Comparison of ENCODE assay signal across 8 cellular contexts in the genomic region with DNA sequence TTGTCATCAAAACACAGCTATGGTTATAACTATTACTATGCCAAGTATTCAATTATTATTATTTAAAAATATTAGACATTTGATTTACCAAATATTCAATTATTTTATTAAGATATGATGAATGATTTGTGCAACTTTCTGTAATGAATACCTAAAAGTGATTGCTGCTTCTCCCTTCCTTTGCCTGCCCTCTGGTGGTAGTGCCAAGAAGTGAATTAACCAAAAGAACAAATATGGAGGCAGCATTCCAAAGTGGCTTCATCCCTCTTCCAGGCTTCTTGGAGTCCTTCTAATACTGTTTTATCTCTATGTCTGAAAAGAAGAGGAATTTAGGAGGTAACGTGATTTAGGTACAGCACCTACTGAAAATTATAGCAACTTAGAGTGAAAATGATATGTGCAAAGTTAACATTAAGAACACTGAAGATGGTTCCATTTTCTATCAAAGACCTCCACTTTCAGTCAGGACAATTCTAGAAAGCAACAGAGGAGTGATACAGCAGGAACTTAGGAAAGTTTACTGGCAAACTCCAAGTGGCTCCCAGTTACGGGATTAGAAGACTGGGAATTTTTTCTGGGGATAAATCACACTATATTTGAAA. TPM values are rescaled to one million over a fixed set of nuclear protein-coding genes. Genes with fewer than 3 reads are reported as not detected.
DNase-seq lines count a peak whose midpoint lies in the region; ATAC-seq, FAIRE-seq and TF ChIP-seq lines count a peak whose summit lies in the region.

No MANE protein-coding gene starts in this region.

- no peak overlapping the region for H3K4me3 Mint-ChIP-seq in activated CD4-positive, alpha-beta memory T cell treated with anti-CD3 and anti-CD28 coated beads, Interleukin-2, amount 10 ng/mL, durations not matched to agents 7 days and 5 days
- no peak overlapping the region for H3K4me3 Mint-ChIP-seq in activated CD4-positive, alpha-beta memory T cell treated with anti-CD3 and anti-CD28 coated beads for 36 hours
- no peak overlapping the region for H3K4me3 Mint-ChIP-seq in astrocyte (ENCODE audit: unreplicated experiment)

- peaks cover 14% of the 10 kb centered on the region for H3K4me1 Mint-ChIP-seq in activated CD4-positive, alpha-beta memory T cell treated with anti-CD3 and anti-CD28 coated beads, Interleukin-2, amount 10 ng/mL, durations not matched to agents 7 days and 5 days
- H3K4me1 Mint-ChIP-seq in activated CD4-positive, alpha-beta memory T cell treated with anti-CD3 and anti-CD28 coated beads for 36 hours (ENCODE audit: low read depth), result peaks cover 12% of the 10 kb centered on the region
- peaks cover 13% of the 10 kb centered on the region for H3K4me1 Mint-ChIP-seq in astrocyte (ENCODE audit: low read depth, unreplicated experiment)

- H3K27ac Mint-ChIP-seq in activated CD4-positive, alpha-beta memory T cell treated with anti-CD3 and anti-CD28 coated beads, Interleukin-2, amount 10 ng/mL, durations not matched to agents 7 days and 5 days, result no peak overlapping the region
- no peak overlapping the region for H3K27ac Mint-ChIP-seq in activated CD4-positive, alpha-beta memory T cell treated with anti-CD3 and anti-CD28 coated beads for 36 hours
- H3K27ac Mint-ChIP-seq in astrocyte (ENCODE audit: unreplicated experiment), result no peak overlapping the region

- intact Hi-C loops in activated CD4-positive, alpha-beta memory T cell treated with anti-CD3 and anti-CD28 coated beads for 36 hours (cut with micrococcal nuclease), result loop anchor here (5.0 kb wide), 1 partner anchor 322 kb away; a partner anchor contains a TSS
- intact Hi-C loops in left lung (cut with DNase I), result loop anchor here in 1 of 2 donors (5.0 kb wide), 1 partner anchor 512 kb away; no protein-coding TSS in a partner anchor

- H3K4me1 ChIP-seq in astrocyte (ENCODE audit: insufficient read depth, low read length), result no peaks in the 10 kb centered on the region
- H3K4me1 ChIP-seq in left lung, result peaks cover 0 to 3% of the 10 kb centered on the region in 2 donors

- no peaks in the 10 kb centered on the region for H3K9me3 ChIP-seq in astrocyte (ENCODE audit: insufficient read depth, low read depth, low read length)
- H3K9me3 ChIP-seq in left lung, result no peaks in the 10 kb centered on the region

- H4K20me1 ChIP-seq in astrocyte (ENCODE audit: insufficient read depth, low read length), result no peaks in the 10 kb centered on the region

- no peak overlapping the region for H2AFZ ChIP-seq in astrocyte (ENCODE audit: low read depth, low read length)

- no peaks in the 10 kb centered on the region for H3K36me3 Mint-ChIP-seq in activated CD4-positive, alpha-beta memory T cell treated with anti-CD3 and anti-CD28 coated beads, Interleukin-2, amount 10 ng/mL, durations not matched to agents 7 days and 5 days (ENCODE audit: low read depth)
- no peaks in the 10 kb centered on the region for H3K36me3 Mint-ChIP-seq in activated CD4-positive, alpha-beta memory T cell treated with anti-CD3 and anti-CD28 coated beads for 36 hours
- H3K36me3 Mint-ChIP-seq in astrocyte (ENCODE audit: low read depth, unreplicated experiment), result no peaks in the 10 kb centered on the region

- no peak for ATAC-seq in left lung

- H3K9ac ChIP-seq in astrocyte (ENCODE audit: low read length), result no peak overlapping the region

- peaks cover 24% of the 10 kb centered on the region for H3K27me3 Mint-ChIP-seq in activated CD4-positive, alpha-beta memory T cell treated with anti-CD3 and anti-CD28 coated beads, Interleukin-2, amount 10 ng/mL, durations not matched to agents 7 days and 5 days
- H3K27me3 Mint-ChIP-seq in activated CD4-positive, alpha-beta memory T cell treated with anti-CD3 and anti-CD28 coated beads for 36 hours, result peaks cover 5% of the 10 kb centered on the region
- H3K27me3 Mint-ChIP-seq in astrocyte (ENCODE audit: low read depth, unreplicated experiment), result no peaks in the 10 kb centered on the region

- CTCF ChIA-PET in activated CD4-positive, alpha-beta memory T cell treated with anti-CD3 and anti-CD28 coated beads, Interleukin-2, amount 10 ng/mL, durations not matched to agents 7 days and 5 days (lab: Charles Lee), result interaction anchor here (0.6 to 12.4 kb wide), 12 partner anchors 8 to 518 kb away, joined by 3 to 312 read pairs (median 3); no protein-coding TSS in a partner anchor
- CTCF ChIA-PET in activated CD4-positive, alpha-beta memory T cell treated with anti-CD3 and anti-CD28 coated beads for 36 hours (lab: Charles Lee), result interaction anchor here (0.8 to 14.7 kb wide), 14 partner anchors 8 to 1096 kb away, joined by 3 to 278 read pairs (median 4); no protein-coding TSS in a partner anchor

- TF ChIP-seq CTCF in LNCaP clone FGC (IDR thresholded peaks at IDR 0.05; ENCODE audit: control insufficient read depth, extremely low read depth, insufficient read depth) (peak; percentile 79), astrocyte (IDR thresholded peaks at IDR 0.05; ENCODE audit: insufficient read depth, low read depth, low read length) (peak; percentile 78), left lung (IDR thresholded peaks at IDR 0.05) (peak; percentile 59 to 76)

- DNase-seq in activated CD4-positive, alpha-beta memory T cell treated with anti-CD3 and anti-CD28 coated beads, Interleukin-2, amount 10 ng/mL, durations not matched to agents 7 days and 5 days, result peak; percentile 24
- no peak for DNase-seq in activated CD4-positive, alpha-beta memory T cell treated with anti-CD3 and anti-CD28 coated beads for 36 hours
- DNase-seq in LNCaP clone FGC (ENCODE audit: low read depth) (no peak), astrocyte (ENCODE audit: low read depth) (no peak), left lung (no peak), epidermal melanocyte (ENCODE audit: insufficient read length, low spot score) (no peak), globus pallidus (ENCODE audit: low spot score) (no peak), KG1 (lab: John Stamatoyannopoulos, UW) (no peak)

- H3K4me2 ChIP-seq in astrocyte (ENCODE audit: low read length), result no peak overlapping the region

- no peak for FAIRE-seq in astrocyte (lab: Jason Lieb, UNC)

- H3K4me3 ChIP-seq in LNCaP clone FGC (ENCODE audit: low read depth, low read length), result no peak overlapping the region
- H3K4me3 ChIP-seq in astrocyte (ENCODE audit: insufficient read depth, low read depth, low read length), result no peak overlapping the region
- no peak overlapping the region for H3K4me3 ChIP-seq in left lung

- H3K27me3 ChIP-seq in astrocyte (ENCODE audit: insufficient read depth, low read length) (no peaks in the 10 kb centered on the region), left lung (no peaks in the 10 kb centered on the region)

- no peaks in the 10 kb centered on the region for H3K36me3 ChIP-seq in astrocyte (ENCODE audit: insufficient read depth, low read length)
- no peaks in the 10 kb centered on the region for H3K36me3 ChIP-seq in left lung

- POLR2A ChIA-PET in activated CD4-positive, alpha-beta memory T cell treated with anti-CD3 and anti-CD28 coated beads, Interleukin-2, amount 10 ng/mL, durations not matched to agents 7 days and 5 days (lab: Charles Lee), result interaction anchor here (0.7 kb wide), 1 partner anchor 509 kb away, joined by 3 read pairs; no protein-coding TSS in a partner anchor
- POLR2A ChIA-PET in activated CD4-positive, alpha-beta memory T cell treated with anti-CD3 and anti-CD28 coated beads for 36 hours (lab: Charles Lee), result no interaction called here

- H3K79me2 ChIP-seq in astrocyte (ENCODE audit: insufficient read depth, low read length), result no peaks in the 10 kb centered on the region

- H3K27ac ChIP-seq in astrocyte (ENCODE audit: low read depth, low read length) (no peak overlapping the region), left lung (no peak overlapping the region)

- no peaks in the 10 kb centered on the region for H3K9me3 Mint-ChIP-seq in activated CD4-positive, alpha-beta memory T cell treated with anti-CD3 and anti-CD28 coated beads, Interleukin-2, amount 10 ng/mL, durations not matched to agents 7 days and 5 days
- H3K9me3 Mint-ChIP-seq in activated CD4-positive, alpha-beta memory T cell treated with anti-CD3 and anti-CD28 coated beads for 36 hours, result no peaks in the 10 kb centered on the region
- no peaks in the 10 kb centered on the region for H3K9me3 Mint-ChIP-seq in astrocyte (ENCODE audit: unreplicated experiment)

RNA-seq across cellular contexts. Expression of a gene that starts 43.0 kb away (rescaled TPM):
- under 1 TPM; 0.15 to 0.65 TPM for total RNA-seq in activated CD4-positive, alpha-beta memory T cell treated with anti-CD3 and anti-CD28 coated beads, Interleukin-2, amount 10 ng/mL, durations not matched to agents 7 days and 5 days
- total RNA-seq in activated CD4-positive, alpha-beta memory T cell treated with anti-CD3 and anti-CD28 coated beads for 36 hours, result not detected
- total RNA-seq in astrocyte (0.67 and 1.7 TPM in 2 replicates), left lung (1 to 10 TPM; 7.3 to 8.5 TPM)
